ENCODE assay signal across 8 cellular contexts in genomic region chr20:59751075-59751711, GRCh38.
DNase-seq lines count a peak whose midpoint lies in the region; ATAC-seq, FAIRE-seq and TF ChIP-seq lines count a peak whose summit lies in the region.

No MANE protein-coding gene starts in this region.

- peaks cover 1% of the 10 kb centered on the region for H3K36me3 Mint-ChIP-seq in effector memory CD8-positive, alpha-beta T cell (ENCODE audit: insufficient read depth)

- no peak overlapping the region for H3K4me3 Mint-ChIP-seq in effector memory CD8-positive, alpha-beta T cell

- H4K20me1 ChIP-seq in BLaER1 treated with 17β-estradiol and CSF1 and Interleukin-3, amounts not matched to agents 10 nM and 100 nM: peaks cover 21 to 100% (median 71%) of the 10 kb centered on the region in 11 experiments; a peak in 20 of 22 replicates
- no peaks in the 10 kb centered on the region; the same call in 1 of the 2 replicates for H4K20me1 ChIP-seq in PC-9 (ENCODE audit: insufficient read depth)

- H3K9ac ChIP-seq in BLaER1 treated with 17β-estradiol and CSF1 and Interleukin-3, amounts not matched to agents 10 nM and 100 nM: peak overlapping the region in 5 of 11 experiments; percentile 8 to 47 (median 25); a peak in 6 of 22 replicates

- peak; percentile 90 for TF ChIP-seq CTCF in PC-9 (conservative IDR thresholded peaks at IDR 0.05)
- TF ChIP-seq CTCF in lung (IDR thresholded peaks at IDR 0.05; ENCODE audit: control extremely low read depth, extremely low read depth): peak; percentile 38
- TF ChIP-seq CTCF in transverse colon (IDR thresholded peaks at IDR 0.05): peak; percentile 59 to 75 (median 71)

- 26 to 28% methylated on average over 21 of the region's 21 CpGs for WGBS in lung, 2 donors
- WGBS in transverse colon (ENCODE audit: low coverage in 1 of 2), 2 donors: 38% methylated on average over 12 of the region's 21 CpGs; no CpG with 5 or more reads in 1 of the 2 donors

- peaks cover 18 to 69% of the 10 kb centered on the region in 2 donors for H3K27me3 Mint-ChIP-seq in effector memory CD8-positive, alpha-beta T cell

- no peaks in the 10 kb centered on the region for H3K9me3 ChIP-seq in BLaER1 treated with 17β-estradiol and CSF1 and Interleukin-3, amounts not matched to agents 10 nM and 100 nM (replicated peaks in 1 of 11)
- H3K9me3 ChIP-seq in PC-9 (ENCODE audit: insufficient read depth, low read depth) (no peaks in the 10 kb centered on the region), lung (ENCODE audit: control insufficient read depth in 2 of 2, insufficient read depth in 1 of 2, low read length in 1 of 2) (no peaks in the 10 kb centered on the region), transverse colon (no peaks in the 10 kb centered on the region)

- intact Hi-C loops in PC-9 (cut with micrococcal nuclease; ENCODE audit: unreplicated experiment): loop anchor here (1.0 to 5.0 kb wide), 2 partner anchors 180 to 234 kb away; no protein-coding TSS in a partner anchor
- intact Hi-C loops in transverse colon (cut with DNase I; ENCODE audit: low total_unique reads): no loop called here

- POLR2A ChIA-PET in PC-9 (lab: Charles Lee; ENCODE audit: unreplicated experiment): no interaction called here

- H3K4me1 ChIP-seq in BLaER1 treated with 17β-estradiol and CSF1 and Interleukin-3, amounts not matched to agents 10 nM and 100 nM: peaks cover 37 to 100% (median 99%) of the 10 kb centered on the region in 10 experiments
- H3K4me1 ChIP-seq in PC-9 (replicated peaks; ENCODE audit: insufficient read depth): no peaks in the 10 kb centered on the region
- peaks cover 0 to 2% of the 10 kb centered on the region in 2 donors for H3K4me1 ChIP-seq in lung (ENCODE audit: control insufficient read depth in 2 of 2, insufficient read depth in 2 of 2, low read length in 2 of 2)
- H3K4me1 ChIP-seq in transverse colon: peaks cover 0 to 10% (median 5%) of the 10 kb centered on the region in 4 donors

- TF ChIP-seq EP300 in transverse colon (IDR thresholded peaks at IDR 0.05; ENCODE audit: low read depth): no peak

- H3K79me2 ChIP-seq in PC-9 (ENCODE audit: low read depth): no peaks in the 10 kb centered on the region

- H3K4me3 ChIP-seq in BLaER1 treated with 17β-estradiol and CSF1 and Interleukin-3, amounts not matched to agents 10 nM and 100 nM: peak overlapping the region in 3 of 10 experiments; percentile 40 to 53 (median 40); a peak in 4 of 20 replicates
- H3K4me3 ChIP-seq in PC-9 (no peak overlapping the region), lung (no peak overlapping the region), transverse colon (no peak overlapping the region)

- no TSS peak for BruUV-seq in PC-9 (replicated peaks; lab: Mats Ljungman, UMichigan)

- peak overlapping the region; percentile 82 to 99 (median 93) for H3K4me2 ChIP-seq in BLaER1 treated with 17β-estradiol and CSF1 and Interleukin-3, amounts not matched to agents 10 nM and 100 nM
- no peak overlapping the region for H3K4me2 ChIP-seq in PC-9

- peak; percentile 82 for DNase-seq in GM12892 (ENCODE audit: insufficient read length)
- DNase-seq in PC-9: peak in 1 of 2 experiments; percentile 64
- peak; percentile 37 for DNase-seq in dedifferentiated amniotic fluid mesenchymal stem cell (ENCODE audit: extremely low spot score)
- peak; percentile 58 for DNase-seq in lung (ENCODE audit: low spot score)
- peak; percentile 67 for DNase-seq in transverse colon
- no peak for DNase-seq in effector memory CD8-positive, alpha-beta T cell

- 0 out of 22 replicates have a peak overlapping the region, but pooled peaks of 2 of the 11 experiments have one; percentile 10 to 12 for H3K27ac ChIP-seq in BLaER1 treated with 17β-estradiol and CSF1 and Interleukin-3, amounts not matched to agents 10 nM and 100 nM
- H3K27ac ChIP-seq in PC-9 (no peak overlapping the region), lung (ENCODE audit: low read depth in 1 of 2, low read length in 1 of 2) (no peak overlapping the region), transverse colon (no peak overlapping the region)

- H3F3A ChIP-seq in PC-9 (ENCODE audit: insufficient read depth, low read depth): no peaks in the 10 kb centered on the region

- peaks cover 0 to 87% (median 54%) of the 10 kb centered on the region in 11 experiments; a peak in 16 of 22 replicates for H3K36me3 ChIP-seq in BLaER1 treated with 17β-estradiol and CSF1 and Interleukin-3, amounts not matched to agents 10 nM and 100 nM
- H3K36me3 ChIP-seq in PC-9 (ENCODE audit: low read depth): no peaks in the 10 kb centered on the region
- no peaks in the 10 kb centered on the region for H3K36me3 ChIP-seq in lung (ENCODE audit: control insufficient read depth in 2 of 2, insufficient read depth in 2 of 2, low read length in 2 of 2)
- no peaks in the 10 kb centered on the region for H3K36me3 ChIP-seq in transverse colon

- CTCF ChIA-PET in PC-9 (lab: Charles Lee): interaction anchor here (0.7 kb wide), 1 partner anchor 81 kb away, joined by 4 read pairs; no protein-coding TSS in a partner anchor

- no peak overlapping the region for H2AFZ ChIP-seq in PC-9

- peaks cover 0 to 92% (median 0%) of the 10 kb centered on the region in 11 experiments; a peak in 5 of 22 replicates for H3K27me3 ChIP-seq in BLaER1 treated with 17β-estradiol and CSF1 and Interleukin-3, amounts not matched to agents 10 nM and 100 nM
- peaks cover 100% of the 10 kb centered on the region for H3K27me3 ChIP-seq in PC-9 (ENCODE audit: insufficient read depth, low read depth)
- peaks cover 3% of the 10 kb centered on the region for H3K27me3 ChIP-seq in lung (ENCODE audit: control insufficient read depth, insufficient read depth)
- peaks cover 17% of the 10 kb centered on the region for H3K27me3 ChIP-seq in transverse colon

- peaks cover 0 to 4% of the 10 kb centered on the region in 2 donors for H3K4me1 Mint-ChIP-seq in effector memory CD8-positive, alpha-beta T cell (ENCODE audit: low read depth in 2 of 2)

- TF ChIP-seq POLR2A in GM12892 (IDR thresholded peaks at IDR 0.05; ENCODE audit: low read depth, low read length) (no peak), transverse colon (IDR thresholded peaks at IDR 0.05) (no peak)

- H3K9me3 Mint-ChIP-seq in effector memory CD8-positive, alpha-beta T cell: no peaks in the 10 kb centered on the region

- ATAC-seq in HG03520 (IDR thresholded peaks at IDR 0.05; ENCODE audit: unreplicated experiment) (peak; percentile 49), lung (ENCODE audit: insufficient read depth, low FRiP score) (no peak)
- no peak for ATAC-seq in effector memory CD8-positive, alpha-beta T cell (replicated peaks)

- FAIRE-seq in GM12892 (lab: Jason Lieb, UNC): peak; percentile 40

- no peaks in the 10 kb centered on the region for H3K9me2 ChIP-seq in PC-9 (ENCODE audit: insufficient read depth)

- in situ Hi-C loops in transverse colon (cut with MboI; ENCODE audit: low pct_ligation_motif_present in 1 of 4, low pct_unique_long_range_greater_than_20kb in 1 of 4, low sequenced_read_pairs in 3 of 4): loop anchor here in 3 of 4 donors (10.0 to 25.0 kb wide), 3 partner anchors 156 to 176 kb away; no protein-coding TSS in a partner anchor

- no peak overlapping the region for H3K27ac Mint-ChIP-seq in effector memory CD8-positive, alpha-beta T cell

Comparison
In these comparisons a context has a peak if more than half of its experiments do, and no peak if none do; other contexts are left out.
1. DNase-seq: peak in GM12892 (single experiment), dedifferentiated amniotic fluid mesenchymal stem cell (single experiment), lung (single experiment) and transverse colon (single experiment); none in effector memory CD8-positive, alpha-beta T cell (0 of 3).
2. CTCF ChIP-seq: peak in every context shown above with its lines; median percentile 90 in PC-9; 71 in transverse colon; 38 in lung.